Comparison of ENCODE assay signal across 29 cellular contexts in genomic region chr7:108120196-108120595, GRCh38. TPM values are rescaled to one million over a fixed set of nuclear protein-coding genes. Genes with fewer than 3 reads are reported as not detected.
"Had no signal": no experiment of that assay in that cellular context is flagged by ENCODE, and none has a peak within 500 bp of the region (broad histone marks: within the 10 kb centered on the region; RNA-seq: fewer than 3 reads in every experiment).

No MANE protein-coding gene starts in this region.

- H3K27me3 ChIP-seq: brain microvascular endothelial cell, dorsolateral prefrontal cortex had no signal

- H3K4me3 Mint-ChIP-seq: activated CD4-positive, alpha-beta memory T cell treated with anti-CD3 and anti-CD28 coated beads for 36 hours; activated CD4-positive, alpha-beta T cell treated with anti-CD3 and anti-CD28 coated beads for 36 hours; activated CD4-positive, alpha-beta T cell treated with anti-CD3 and anti-CD28 coated beads, Interleukin-2, amount 10 ng/mL, durations not matched to agents 24 days and 14 days; activated naive CD8-positive, alpha-beta T cell; activated T-cell treated with anti-CD3 and anti-CD28 coated beads, Interleukin-2, amount 50 U/mL, for 24 hours; activated T-cell treated with anti-CD3 and anti-CD28 coated beads, Interleukin-2, amount 50 U/mL, for 72 hours; central memory CD8-positive, alpha-beta T cell; dendritic cell treated with granulocyte-macrophage colony-stimulating factor and Interleukin-4, amounts not matched to agents 40 ng/mL and 50 ng/mL, for 4 days; endodermal cell had no signal

- H3K27ac Mint-ChIP-seq: activated CD4-positive, alpha-beta memory T cell treated with anti-CD3 and anti-CD28 coated beads for 36 hours; activated CD4-positive, alpha-beta T cell treated with anti-CD3 and anti-CD28 coated beads for 36 hours; activated CD4-positive, alpha-beta T cell treated with anti-CD3 and anti-CD28 coated beads, Interleukin-2, amount 10 ng/mL, durations not matched to agents 24 days and 14 days; activated naive CD8-positive, alpha-beta T cell; activated T-cell treated with anti-CD3 and anti-CD28 coated beads, Interleukin-2, amount 50 U/mL, for 24 hours; activated T-cell treated with anti-CD3 and anti-CD28 coated beads, Interleukin-2, amount 50 U/mL, for 72 hours; dendritic cell treated with granulocyte-macrophage colony-stimulating factor and Interleukin-4, amounts not matched to agents 40 ng/mL and 50 ng/mL, for 4 days; endodermal cell had no signal

- DNase-seq: activated CD4-positive, alpha-beta memory T cell treated with anti-CD3 and anti-CD28 coated beads for 36 hours; activated CD4-positive, alpha-beta T cell treated with anti-CD3 and anti-CD28 coated beads for 36 hours; activated CD4-positive, alpha-beta T cell treated with anti-CD3 and anti-CD28 coated beads, Interleukin-2, amount 10 ng/mL, durations not matched to agents 24 days and 14 days; activated CD4-positive, CD25-positive, alpha-beta regulatory T cell; activated CD4-positive, CD25-positive, alpha-beta regulatory T cell treated with anti-CD3 and anti-CD28 coated beads, Interleukin-2, amount 50 U/mL, for 72 hours; activated CD8-positive, alpha-beta memory T cell treated with anti-CD3 and anti-CD28 coated beads, Interleukin-2, amount 50 U/mL, for 48 hours; activated gamma-delta T cell treated with Interleukin-2 at 50 U/mL for 16 hours; activated naive CD4-positive, alpha-beta T cell treated with anti-CD3 and anti-CD28 coated beads, Interleukin-2, amount 50 U/mL, for 16 hours; activated naive CD4-positive, alpha-beta T cell treated with Interleukin-2 at 50 U/mL for 16 hours; activated T-cell treated with anti-CD3 and anti-CD28 coated beads for 4 hours; activated T-cell treated with anti-CD3 and anti-CD28 coated beads, Interleukin-2, amount 50 U/mL, for 24 hours; activated T-cell treated with anti-CD3 and anti-CD28 coated beads, Interleukin-2, amount 50 U/mL, for 72 hours; amniotic stem cell; anterior cingulate cortex; brain microvascular endothelial cell; dorsolateral prefrontal cortex; effector memory CD4-positive, alpha-beta T cell; endodermal cell; foreskin fibroblast; head of caudate nucleus had no signal

- ATAC-seq: activated CD4-positive, alpha-beta T cell treated with anti-CD3 and anti-CD28 coated beads for 36 hours; activated T-cell treated with anti-CD3 and anti-CD28 coated beads, Interleukin-2, amount 50 U/mL, for 72 hours; esophagus mucosa had no signal

- H3K27ac ChIP-seq: brain microvascular endothelial cell, coronary artery, dorsolateral prefrontal cortex had no signal

- H3K4me1 Mint-ChIP-seq: central memory CD8-positive, alpha-beta T cell; endodermal cell had no signal

- H3K27me3 Mint-ChIP-seq: activated CD4-positive, alpha-beta memory T cell treated with anti-CD3 and anti-CD28 coated beads for 36 hours; activated naive CD8-positive, alpha-beta T cell; activated T-cell treated with anti-CD3 and anti-CD28 coated beads, Interleukin-2, amount 50 U/mL, for 24 hours; central memory CD8-positive, alpha-beta T cell; dendritic cell treated with granulocyte-macrophage colony-stimulating factor and Interleukin-4, amounts not matched to agents 40 ng/mL and 50 ng/mL, for 4 days had no signal

- FAIRE-seq: astrocyte, bronchial epithelial cell, frontal cortex had no signal

- H3K36me3 Mint-ChIP-seq: activated CD4-positive, alpha-beta memory T cell treated with anti-CD3 and anti-CD28 coated beads for 36 hours; activated naive CD8-positive, alpha-beta T cell had no signal

- H3K4me3 ChIP-seq: coronary artery, dorsolateral prefrontal cortex had no signal

- H3K36me3 ChIP-seq: brain microvascular endothelial cell had no signal

- H3K9me3 Mint-ChIP-seq: activated CD4-positive, alpha-beta memory T cell treated with anti-CD3 and anti-CD28 coated beads for 36 hours; activated CD4-positive, alpha-beta T cell treated with anti-CD3 and anti-CD28 coated beads, Interleukin-2, amount 10 ng/mL, durations not matched to agents 24 days and 14 days; activated T-cell treated with anti-CD3 and anti-CD28 coated beads, Interleukin-2, amount 50 U/mL, for 24 hours; activated T-cell treated with anti-CD3 and anti-CD28 coated beads, Interleukin-2, amount 50 U/mL, for 72 hours; central memory CD8-positive, alpha-beta T cell; dendritic cell treated with granulocyte-macrophage colony-stimulating factor and Interleukin-4, amounts not matched to agents 40 ng/mL and 50 ng/mL, for 4 days; endodermal cell had no signal

RNA-seq across cellular contexts. Expression of gene LAMB4, which starts 10.0 kb away (rescaled TPM):
- total RNA-seq: activated CD4-positive, alpha-beta memory T cell treated with anti-CD3 and anti-CD28 coated beads for 36 hours; activated CD4-positive, alpha-beta T cell treated with anti-CD3 and anti-CD28 coated beads for 36 hours; activated CD4-positive, alpha-beta T cell treated with anti-CD3 and anti-CD28 coated beads, Interleukin-2, amount 10 ng/mL, durations not matched to agents 24 days and 14 days; activated T-cell treated with anti-CD3 and anti-CD28 coated beads, Interleukin-2, amount 50 U/mL, for 72 hours; endodermal cell; T-helper 1 cell treated with Interleukin-12 subunit alpha and Interleukin-12 subunit beta and Interleukin-4 antibody, amounts not matched to agents 30 ng/mL and 1 ng/mL, for 36 hours had no signal
